In the genomic region with DNA sequence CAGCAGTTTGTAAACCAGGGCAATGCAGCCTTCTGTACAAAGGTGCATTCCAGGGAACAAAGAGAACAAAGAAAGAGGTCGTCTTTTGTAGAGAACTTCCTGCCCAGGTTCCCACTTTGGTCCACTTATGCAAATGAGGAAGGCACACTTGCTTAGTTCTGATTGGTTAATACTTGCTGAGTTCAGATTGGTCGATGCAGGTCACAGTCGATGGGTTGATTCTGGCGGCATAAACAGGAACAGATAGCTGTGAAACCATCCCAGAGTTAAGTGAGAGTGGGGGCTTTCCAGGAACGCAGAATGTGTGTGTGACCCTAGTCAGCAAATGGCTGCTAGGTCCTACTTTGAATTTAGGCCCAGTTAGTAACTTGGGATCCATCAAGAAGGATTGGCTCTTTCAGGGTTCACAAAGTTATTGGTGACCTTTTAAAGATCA, we compare ENCODE assay signal across 1 cellular context.
TF ChIP-seq lines count a peak whose summit lies in the region.

No MANE protein-coding gene starts in this region.

TF ChIP-seq in IMR-90, 13 proteins besides CTCF, POLR2A, EP300 and RAD21:
- TF ChIP-seq FOS (IDR thresholded peaks at IDR 0.05; ENCODE audit: low read depth, low read length), result no peak
- no peak for TF ChIP-seq SMC3 (IDR thresholded peaks at IDR 0.05; ENCODE audit: low read depth, low read length)
- TF ChIP-seq, protein P1, sequence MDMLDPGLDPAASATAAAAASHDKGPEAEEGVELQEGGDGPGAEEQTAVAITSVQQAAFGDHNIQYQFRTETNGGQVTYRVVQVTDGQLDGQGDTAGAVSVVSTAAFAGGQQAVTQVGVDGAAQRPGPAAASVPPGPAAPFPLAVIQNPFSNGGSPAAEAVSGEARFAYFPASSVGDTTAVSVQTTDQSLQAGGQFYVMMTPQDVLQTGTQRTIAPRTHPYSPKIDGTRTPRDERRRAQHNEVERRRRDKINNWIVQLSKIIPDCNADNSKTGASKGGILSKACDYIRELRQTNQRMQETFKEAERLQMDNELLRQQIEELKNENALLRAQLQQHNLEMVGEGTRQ (IDR thresholded peaks at IDR 0.05; ENCODE audit: low read depth, low read length), result no peak
- TF ChIP-seq CHD1 (IDR thresholded peaks at IDR 0.05; ENCODE audit: low read depth, low read length), result no peak
- no peak for TF ChIP-seq MAZ (IDR thresholded peaks at IDR 0.05; ENCODE audit: borderline replicate concordance, low read depth, low read length)
- no peak for TF ChIP-seq RCOR1 (IDR thresholded peaks at IDR 0.05; ENCODE audit: insufficient replicate concordance, low read length)
- no peak for TF ChIP-seq CEBPB (IDR thresholded peaks at IDR 0.05; ENCODE audit: low read depth, low read length)
- TF ChIP-seq MAFK (IDR thresholded peaks at IDR 0.05; ENCODE audit: low read depth, low read length), result no peak
- TF ChIP-seq RFX5 (IDR thresholded peaks at IDR 0.05; ENCODE audit: low read depth, low read length), result no peak
- TF ChIP-seq NFE2L2 (IDR thresholded peaks at IDR 0.05; ENCODE audit: low read depth, low read length), result no peak
- no peak for TF ChIP-seq BHLHE40 (IDR thresholded peaks at IDR 0.05; ENCODE audit: low read depth, low read length)
- TF ChIP-seq, protein P2, sequence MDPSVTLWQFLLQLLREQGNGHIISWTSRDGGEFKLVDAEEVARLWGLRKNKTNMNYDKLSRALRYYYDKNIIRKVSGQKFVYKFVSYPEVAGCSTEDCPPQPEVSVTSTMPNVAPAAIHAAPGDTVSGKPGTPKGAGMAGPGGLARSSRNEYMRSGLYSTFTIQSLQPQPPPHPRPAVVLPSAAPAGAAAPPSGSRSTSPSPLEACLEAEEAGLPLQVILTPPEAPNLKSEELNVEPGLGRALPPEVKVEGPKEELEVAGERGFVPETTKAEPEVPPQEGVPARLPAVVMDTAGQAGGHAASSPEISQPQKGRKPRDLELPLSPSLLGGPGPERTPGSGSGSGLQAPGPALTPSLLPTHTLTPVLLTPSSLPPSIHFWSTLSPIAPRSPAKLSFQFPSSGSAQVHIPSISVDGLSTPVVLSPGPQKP (IDR thresholded peaks at IDR 0.05; ENCODE audit: borderline replicate concordance, low read depth, low read length), result no peak
TF ChIP-seq in IMR-90: peak in this region for 0.
